In the genomic region with DNA sequence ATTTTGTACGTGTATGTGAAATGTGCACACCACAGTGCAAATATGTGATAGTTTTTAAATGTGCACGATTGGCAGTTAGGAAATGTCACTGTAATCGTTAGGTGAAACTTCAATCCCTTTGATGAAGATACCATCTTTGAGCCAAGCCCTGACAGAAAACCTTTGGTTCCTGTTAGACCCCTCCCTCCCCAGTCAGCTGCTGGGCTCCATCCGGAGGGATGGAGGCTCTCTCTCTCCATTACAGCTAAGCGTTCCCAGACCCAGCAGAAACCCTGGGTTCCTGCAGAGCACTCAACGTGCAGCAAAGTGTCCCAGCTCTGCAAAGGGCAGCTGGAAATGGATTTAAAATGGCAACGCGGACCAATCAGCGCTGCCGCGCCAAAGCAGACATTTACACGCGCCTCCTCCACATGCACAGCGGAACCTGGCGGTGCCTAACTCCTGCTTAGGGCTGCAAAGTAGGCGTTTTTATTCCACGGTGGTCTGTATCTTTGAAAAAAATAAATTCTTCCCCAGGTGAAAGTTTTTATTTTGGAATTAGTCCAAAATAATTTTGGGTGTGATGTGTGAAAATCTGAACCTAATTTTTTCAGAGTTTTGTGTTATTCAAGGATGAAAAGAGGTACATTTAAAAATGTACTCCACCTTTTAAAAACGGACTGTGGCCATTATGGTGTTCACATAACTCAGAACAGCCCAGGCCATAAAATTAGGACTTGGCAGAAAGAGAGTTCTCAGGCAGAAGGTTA, we compare ENCODE assay signal across 9 cellular contexts. TPM values are rescaled to one million over a fixed set of nuclear protein-coding genes. Genes with fewer than 3 reads are reported as not detected.
DNase-seq lines count a peak whose midpoint lies in the region; ATAC-seq and TF ChIP-seq lines count a peak whose summit lies in the region.
"Had no signal": no experiment of that assay in that cellular context is flagged by ENCODE, and none has a peak within 500 bp of the region (broad histone marks: within the 10 kb centered on the region; RNA-seq: fewer than 3 reads in every experiment).

No MANE protein-coding gene starts in this region.

- no peaks in the 10 kb centered on the region for H3K27me3 ChIP-seq in NT2/D1 (ENCODE audit: insufficient read depth, insufficient read length)
- no peaks in the 10 kb centered on the region for H3K27me3 ChIP-seq in neuron (ENCODE audit: insufficient read depth, low read length)

- ATAC-seq in HG03039 (IDR thresholded peaks at IDR 0.05; ENCODE audit: unreplicated experiment) = no peak

- no peak for TF ChIP-seq CTCF in epithelial cell of esophagus (IDR thresholded peaks at IDR 0.05; ENCODE audit: insufficient read depth, low read depth, low read length, missing control alignments)

- H3K4me1 ChIP-seq in NT2/D1 (ENCODE audit: insufficient read depth, insufficient read length) (no peaks in the 10 kb centered on the region), neuron (ENCODE audit: insufficient read depth, low read length) (peaks cover 24% of the 10 kb centered on the region)

- H3K36me3 ChIP-seq in NT2/D1 (ENCODE audit: insufficient read depth, insufficient read length, low read length) (peaks cover 2% of the 10 kb centered on the region), neuron (ENCODE audit: insufficient read depth, low read length) (no peaks in the 10 kb centered on the region)
- H3K36me3 ChIP-seq: BLaER1 treated with 17β-estradiol and CSF1 and Interleukin-3, amounts not matched to agents 10 nM and 100 nM had no signal

- peak overlapping the region; percentile 100 for H2AFZ ChIP-seq in neuron (ENCODE audit: low read depth, low read length)

- H3K9ac ChIP-seq in NT2/D1 (ENCODE audit: insufficient read length, low read depth) = peak overlapping the region; percentile 92
- H3K9ac ChIP-seq: BLaER1 treated with 17β-estradiol and CSF1 and Interleukin-3, amounts not matched to agents 10 nM and 100 nM had no signal

- DNase-seq in NCI-H1105 treated with DMSO at 0.1 percent for 48 hours (lab: John Stamatoyannopoulos, UW) (peak; percentile 15), NCI-H1105 (lab: John Stamatoyannopoulos, UW) (no peak), NT2/D1 (ENCODE audit: low read depth, low spot score) (no peak), epithelial cell of esophagus (ENCODE audit: low read depth) (peak; percentile 75), hippocampal formation (lab: John Stamatoyannopoulos, UW) (no peak), A172 (ENCODE audit: low spot score) (no peak)

- H3K9me3 ChIP-seq in NT2/D1 (ENCODE audit: insufficient read depth, low read length) (no peaks in the 10 kb centered on the region), neuron (ENCODE audit: low read length) (no peaks in the 10 kb centered on the region)

- H3K4me3 ChIP-seq in NT2/D1 (ENCODE audit: insufficient read length, low read depth) (peak overlapping the region; percentile 92), epithelial cell of esophagus (ENCODE audit: low read length) (peak overlapping the region; percentile 76), neuron (ENCODE audit: low read length) (peak overlapping the region; percentile 79)

RNA-seq across cellular contexts. Expression of a gene that starts 1.4 kb away (rescaled TPM):
- total RNA-seq in A172 (2014; rRNA removed; shearing (Covaris generic)) = 0.77 and 2.8 TPM in 2 replicates

Comparison
In these comparisons a context has a peak if more than half of its experiments do, and no peak if none do; other contexts are left out.
1. DNase-seq: peak in NCI-H1105 treated with DMSO at 0.1 percent for 48 hours (single experiment) and epithelial cell of esophagus (single experiment); none in NCI-H1105 (single experiment), NT2/D1 (single experiment), hippocampal formation (0 of 2) and A172 (single experiment).
2. Peak in every context shown above with its lines, with median percentiles within 50 percentile points of each other: H3K4me3 ChIP-seq.